5 cellular contexts compared by ENCODE assay signal in the genomic region with DNA sequence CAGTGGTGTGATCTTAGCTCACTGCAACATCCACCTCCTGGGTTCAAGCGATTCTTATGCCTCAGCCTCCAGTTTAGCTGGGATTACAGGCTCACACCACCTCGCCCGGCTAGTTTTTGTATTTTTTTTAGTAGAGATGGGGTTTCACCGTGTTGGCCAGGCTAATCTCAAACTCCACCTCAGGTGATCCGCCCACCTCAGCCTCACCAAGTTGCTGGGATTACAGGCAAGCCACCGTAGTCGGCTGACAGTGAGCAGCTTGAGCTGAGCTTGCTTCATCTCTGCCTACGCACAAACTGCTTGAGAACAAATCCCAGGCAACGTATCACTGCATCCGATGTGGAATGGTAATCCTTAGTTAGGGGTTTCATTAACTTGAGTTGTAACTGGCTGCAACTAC. TPM values are rescaled to one million over a fixed set of nuclear protein-coding genes. Genes with fewer than 3 reads are reported as not detected.
"Had no signal": no experiment of that assay in that cellular context is flagged by ENCODE, and none has a peak within 500 bp of the region (broad histone marks: within the 10 kb centered on the region; RNA-seq: fewer than 3 reads in every experiment).

No MANE protein-coding gene starts in this region.

RNA-seq across cellular contexts. Expression of gene TUBA3D, which starts 8.2 kb away (rescaled TPM):
- total RNA-seq: H4, HepG2, HFFc6 had no signal
- polyA plus RNA-seq: HepG2, IgD-negative memory B cell had no signal

RNA-seq across cellular contexts. Expression of gene CCDC74A, which starts 60.0 kb away (rescaled TPM):
- total RNA-seq: HT1080 had no signal
- polyA plus RNA-seq: IgD-negative memory B cell had no signal
